14 cellular contexts compared by ENCODE assay signal in the genomic region with DNA sequence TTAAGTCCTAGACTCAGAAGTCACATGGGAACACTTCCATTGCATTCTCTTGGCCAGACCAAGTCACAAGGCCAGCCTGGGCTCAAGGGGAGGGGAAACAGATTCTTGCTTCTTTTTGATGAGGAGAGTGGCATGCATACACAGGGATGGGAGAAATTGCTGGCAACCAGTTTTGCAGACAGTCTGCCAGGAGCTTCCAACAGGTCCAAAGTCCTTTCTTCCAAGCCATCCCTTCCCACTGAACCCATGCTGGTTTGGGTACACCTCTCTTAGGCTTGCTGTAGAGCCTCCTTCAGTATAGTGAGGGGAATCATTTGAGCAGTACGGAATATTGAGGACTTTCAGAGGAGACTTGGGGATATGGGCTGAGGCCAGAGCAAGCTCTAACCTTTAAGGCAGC.
DNase-seq lines count a peak whose midpoint lies in the region; ATAC-seq, FAIRE-seq and TF ChIP-seq lines count a peak whose summit lies in the region.
"Had no signal": no experiment of that assay in that cellular context is flagged by ENCODE, and none has a peak within 500 bp of the region (broad histone marks: within the 10 kb centered on the region; RNA-seq: fewer than 3 reads in every experiment).

No MANE protein-coding gene starts in this region.

- intact Hi-C loops in left ventricle myocardium superior (cut with micrococcal nuclease) (no loop called here), left cardiac atrium (cut with DNase I) (loop anchor here in 1 of 2 donors (10.0 kb wide), 1 partner anchor 75 kb away; no protein-coding TSS in a partner anchor), right cardiac atrium (cut with DNase I) (no loop called here), pancreas (cut with DNase I) (no loop called here), left lung (cut with DNase I) (no loop called here)

- peak overlapping the region in 6 of 11 experiments; percentile 78 to 85 (median 80); a peak in 6 of 22 replicates for H3K4me2 ChIP-seq in BLaER1 treated with 17β-estradiol and CSF1 and Interleukin-3, amounts not matched to agents 10 nM and 100 nM

- peaks cover 0 to 17% (median 0%) of the 10 kb centered on the region in 11 experiments; a peak in 7 of 22 replicates for H4K20me1 ChIP-seq in BLaER1 treated with 17β-estradiol and CSF1 and Interleukin-3, amounts not matched to agents 10 nM and 100 nM

- DNase-seq in left ventricle myocardium superior (no peak), left cardiac atrium (no peak), right cardiac atrium (no peak), pancreas (no peak), left lung (no peak), NCI-H2196 (lab: John Stamatoyannopoulos, UW; ENCODE audit: unreplicated experiment) (no peak)
- DNase-seq in activated CD4-positive, alpha-beta T cell treated with anti-CD3 and anti-CD28 coated beads, Interleukin-2, amount 50 U/mL, for 4 hours = no peak
- DNase-seq: CD4-positive, CD25-positive, alpha-beta regulatory T cell; GF-D8 had no signal

- peaks cover 0 to 12% (median 8%) of the 10 kb centered on the region in 11 experiments; a peak in 14 of 22 replicates for H3K9me3 ChIP-seq in BLaER1 treated with 17β-estradiol and CSF1 and Interleukin-3, amounts not matched to agents 10 nM and 100 nM (replicated peaks in 1 of 11)
- H3K9me3 ChIP-seq in right cardiac atrium (ENCODE audit: control insufficient read depth, low read length) (no peaks in the 10 kb centered on the region), pancreas (no peaks in the 10 kb centered on the region), left lung (no peaks in the 10 kb centered on the region)

- ATAC-seq in left ventricle myocardium superior = peak; percentile 47
- ATAC-seq in left cardiac atrium = no peak
- no peak for ATAC-seq in right cardiac atrium
- ATAC-seq in pancreas = peak in 3 of 4 donors; percentile 8 to 57 (median 18)
- ATAC-seq in left lung = no peak
- ATAC-seq: HCT116 had no signal

- TF ChIP-seq CTCF in pancreas (IDR thresholded peaks at IDR 0.05) (no peak), left lung (IDR thresholded peaks at IDR 0.05) (no peak)

- WGBS in right cardiac atrium = 79% methylated on average over 1 of the region's 1 CpG
- 80 to 84% methylated on average over 1 of the region's 1 CpG for WGBS in pancreas, 2 donors

- no peak overlapping the region for H3K4me3 ChIP-seq in BLaER1 treated with 17β-estradiol and CSF1 and Interleukin-3, amounts not matched to agents 10 nM and 100 nM
- no peak overlapping the region for H3K4me3 ChIP-seq in right cardiac atrium (ENCODE audit: low read length)
- no peak overlapping the region for H3K4me3 ChIP-seq in pancreas
- H3K4me3 ChIP-seq in left lung = no peak overlapping the region

- H3K4me1 ChIP-seq in BLaER1 treated with 17β-estradiol and CSF1 and Interleukin-3, amounts not matched to agents 10 nM and 100 nM = peaks cover 9 to 52% (median 48%) of the 10 kb centered on the region in 10 experiments
- H3K4me1 ChIP-seq in right cardiac atrium (ENCODE audit: control insufficient read depth, insufficient read depth, low read length) (peaks cover 5% of the 10 kb centered on the region), pancreas (no peaks in the 10 kb centered on the region), left lung (no peaks in the 10 kb centered on the region)

- no peaks in the 10 kb centered on the region for H3K36me3 ChIP-seq in BLaER1 treated with 17β-estradiol and CSF1 and Interleukin-3, amounts not matched to agents 10 nM and 100 nM
- H3K36me3 ChIP-seq in pancreas (no peaks in the 10 kb centered on the region), left lung (no peaks in the 10 kb centered on the region)

- no peak for FAIRE-seq in pancreas (lab: Jason Lieb, UNC)
- FAIRE-seq: A204.1, GM19239 had no signal

- H3K9ac ChIP-seq in BLaER1 treated with 17β-estradiol and CSF1 and Interleukin-3, amounts not matched to agents 10 nM and 100 nM = no peak overlapping the region

- no peak overlapping the region for H3K27ac ChIP-seq in BLaER1 treated with 17β-estradiol and CSF1 and Interleukin-3, amounts not matched to agents 10 nM and 100 nM
- H3K27ac ChIP-seq in right cardiac atrium (ENCODE audit: low read length) (peak overlapping the region; percentile 50), pancreas (peak overlapping the region in 2 of 4 donors; percentile 26 to 46), left lung (no peak overlapping the region)
- H3K27ac ChIP-seq: HL-60 had no signal

- peaks cover 12 to 52% (median 22%) of the 10 kb centered on the region in 11 experiments; a peak in 19 of 22 replicates for H3K27me3 ChIP-seq in BLaER1 treated with 17β-estradiol and CSF1 and Interleukin-3, amounts not matched to agents 10 nM and 100 nM
- H3K27me3 ChIP-seq in right cardiac atrium (ENCODE audit: control insufficient read depth, insufficient read depth) = no peaks in the 10 kb centered on the region
- no peaks in the 10 kb centered on the region for H3K27me3 ChIP-seq in pancreas
- no peaks in the 10 kb centered on the region for H3K27me3 ChIP-seq in left lung

Comparison
In these comparisons a context has a peak if more than half of its experiments do, and no peak if none do; other contexts are left out.
1. ATAC-seq: peak in left ventricle myocardium superior (single experiment) and pancreas (3 of 4); none in left cardiac atrium (0 of 2), right cardiac atrium (0 of 2) and left lung (single experiment).